ENCODE assay signal across 6 cellular contexts in genomic region chr17:41784207-41784744, GRCh38. TPM values are rescaled to one million over a fixed set of nuclear protein-coding genes. Genes with fewer than 3 reads are reported as not detected.
DNase-seq lines count a peak whose midpoint lies in the region; ATAC-seq and TF ChIP-seq lines count a peak whose summit lies in the region.

No MANE protein-coding gene starts in this region.

- peak overlapping the region; percentile 98 for H3K27ac Mint-ChIP-seq in type B pancreatic cell

- 57% methylated on average over 6 of the region's 6 CpGs for WGBS in SK-N-SH (ENCODE audit: low lambda C conversion rate)
- 22 to 89% methylated on average over 2 to 3 of the region's 6 CpGs for WGBS in gastroesophageal sphincter (ENCODE audit: low coverage in 1 of 2), 2 donors

- no peaks in the 10 kb centered on the region for H4K20me1 ChIP-seq in SK-N-SH (ENCODE audit: insufficient read depth)

- TF ChIP-seq RAD21 in SK-N-SH (IDR thresholded peaks at IDR 0.05; ENCODE audit: low read length) = no peak

- H3K9me3 Mint-ChIP-seq in type B pancreatic cell = no peaks in the 10 kb centered on the region

- DNase-seq in SK-N-SH (peak; percentile 50), type B pancreatic cell (ENCODE audit: extremely low spot score, unreplicated experiment) (no peak), medulla oblongata (ENCODE audit: extremely low spot score) (no peak)

- H3K36me3 ChIP-seq in SK-N-SH (replicated peaks in 1 of 2; ENCODE audit: control insufficient read depth in 1 of 2, insufficient read depth in 2 of 2, low read length in 1 of 2) (no peaks in the 10 kb centered on the region), gastroesophageal sphincter (no peaks in the 10 kb centered on the region)

- H2AFZ ChIP-seq in SK-N-SH (ENCODE audit: low read depth) = no peak overlapping the region

- no peaks in the 10 kb centered on the region for H3K9me2 ChIP-seq in SK-N-SH

- H3K9me3 ChIP-seq in SK-N-SH = no peaks in the 10 kb centered on the region
- no peaks in the 10 kb centered on the region for H3K9me3 ChIP-seq in gastroesophageal sphincter

- no peak overlapping the region for H3K9ac ChIP-seq in SK-N-SH

- POLR2A ChIA-PET in SK-N-SH (lab: Yijun Ruan, JAX) = no interaction called here

- peaks cover 26% of the 10 kb centered on the region for H3K4me1 Mint-ChIP-seq in type B pancreatic cell (ENCODE audit: unreplicated experiment)

- H3K4me2 ChIP-seq in SK-N-SH = peak overlapping the region; percentile 88; the same call in 1 of the 2 replicates

- no peaks in the 10 kb centered on the region for H3K79me2 ChIP-seq in SK-N-SH (ENCODE audit: insufficient read depth)

- CTCF ChIA-PET in SK-N-SH (lab: Yijun Ruan, JAX) = interaction anchor here (4.4 kb wide), 1 partner anchor 17 kb away, joined by 45 read pairs; no protein-coding TSS in a partner anchor

- peak overlapping the region; percentile 96 for H3K4me3 Mint-ChIP-seq in type B pancreatic cell

- H3K4me1 ChIP-seq in SK-N-SH (ENCODE audit: control insufficient read depth in 1 of 2, insufficient read depth in 2 of 2, low read depth in 1 of 2, low read length in 1 of 2) = peaks cover 10 to 32% of the 10 kb centered on the region in 2 experiments; a peak in 2 of 4 replicates
- peaks cover 0 to 53% (median 30%) of the 10 kb centered on the region in 3 donors for H3K4me1 ChIP-seq in gastroesophageal sphincter

- no peak overlapping the region for H3K27ac ChIP-seq in SK-N-SH (ENCODE audit: low read depth in 2 of 2, low read length in 1 of 2)
- H3K27ac ChIP-seq in gastroesophageal sphincter = peak overlapping the region in 3 of 4 donors; percentile 43 to 82 (median 78)

- no peaks in the 10 kb centered on the region for H3K36me3 Mint-ChIP-seq in type B pancreatic cell

- no peak for TF ChIP-seq EP300 in SK-N-SH (IDR thresholded peaks at IDR 0.05; ENCODE audit: borderline replicate concordance in 1 of 2, low read depth in 1 of 2, low read length in 1 of 2)
- no peak for TF ChIP-seq EP300 in gastroesophageal sphincter (IDR thresholded peaks at IDR 0.05)

- peaks cover 4% of the 10 kb centered on the region for H3F3A ChIP-seq in SK-N-SH (replicated peaks; ENCODE audit: insufficient read depth)

- no peaks in the 10 kb centered on the region for H3K27me3 Mint-ChIP-seq in type B pancreatic cell

- no peak for ATAC-seq in SK-N-SH treated with all-trans-retinoic acid at 6 μM for 48 hours
- ATAC-seq in gastroesophageal sphincter = no peak
- no peak for ATAC-seq in HG03457 (IDR thresholded peaks at IDR 0.05; ENCODE audit: unreplicated experiment)

- no peak for TF ChIP-seq POLR2A in gastroesophageal sphincter (IDR thresholded peaks at IDR 0.05)

- no peak for TF ChIP-seq CTCF in SK-N-SH (IDR thresholded peaks at IDR 0.05)
- no peak for TF ChIP-seq CTCF in gastroesophageal sphincter (IDR thresholded peaks at IDR 0.05)
- no peak for TF ChIP-seq CTCF in type B pancreatic cell (conservative IDR thresholded peaks at IDR 0.05)

- H3K27me3 ChIP-seq in SK-N-SH (ENCODE audit: insufficient read depth) (no peaks in the 10 kb centered on the region), gastroesophageal sphincter (peaks cover 57% of the 10 kb centered on the region)

- no peak overlapping the region; a peak in 1 of 4 replicates for H3K4me3 ChIP-seq in SK-N-SH (ENCODE audit: low read depth in 2 of 2, low read length in 1 of 2)
- peak overlapping the region in 1 of 2 donors; percentile 71 for H3K4me3 ChIP-seq in gastroesophageal sphincter

TF ChIP-seq in SK-N-SH, 30 proteins besides CTCF, POLR2A, EP300 and RAD21:
- TF ChIP-seq GATA2 (CRISPR knock-in tag; IDR thresholded peaks at IDR 0.05) = peak; percentile 62
- no peak for TF ChIP-seq ZBTB33 (IDR thresholded peaks at IDR 0.05; ENCODE audit: borderline replicate concordance, low read depth)
- 0 out of 2 replicates have a peak, but pooled peaks have one; percentile 28 for TF ChIP-seq RCOR1 (IDR thresholded peaks at IDR 0.05; ENCODE audit: low read length)
- peak; percentile 29 for TF ChIP-seq CHD2 (IDR thresholded peaks at IDR 0.05; ENCODE audit: low read length, partially characterized antibody)

TF ChIP-seq in SK-N-SH treated with all-trans-retinoic acid at 6 μM for 48 hours, 23 proteins besides CTCF, POLR2A, EP300 and RAD21 (continues in another document):
- no peak for TF ChIP-seq ARNTL (CRISPR knock-in tag; IDR thresholded peaks at IDR 0.05; ENCODE audit: borderline replicate concordance, low read depth)
- TF ChIP-seq ZFP3 (CRISPR knock-in tag; IDR thresholded peaks at IDR 0.05) = no peak
- no peak for TF ChIP-seq ZFP30 (CRISPR knock-in tag; IDR thresholded peaks at IDR 0.05)
- TF ChIP-seq ZC3H10 (CRISPR knock-in tag; IDR thresholded peaks at IDR 0.05) = no peak
- TF ChIP-seq RARB (CRISPR knock-in tag; IDR thresholded peaks at IDR 0.05) = no peak
- no peak for TF ChIP-seq TSHZ2 (CRISPR knock-in tag; IDR thresholded peaks at IDR 0.05)
- TF ChIP-seq SNAI2 (CRISPR knock-in tag; IDR thresholded peaks at IDR 0.05) = no peak
- TF ChIP-seq CSDC2 (CRISPR knock-in tag; IDR thresholded peaks at IDR 0.05) = no peak
- TF ChIP-seq PATZ1 (CRISPR knock-in tag; IDR thresholded peaks at IDR 0.05; ENCODE audit: borderline replicate concordance) = no peak
- TF ChIP-seq TOX (CRISPR knock-in tag; IDR thresholded peaks at IDR 0.05; ENCODE audit: borderline replicate concordance) = no peak
- no peak for TF ChIP-seq ESRRG (CRISPR knock-in tag; IDR thresholded peaks at IDR 0.05)
- TF ChIP-seq ZNF8 (CRISPR knock-in tag; IDR thresholded peaks at IDR 0.05) = no peak
- no peak for TF ChIP-seq ZNF70 (CRISPR knock-in tag; IDR thresholded peaks at IDR 0.05)
- TF ChIP-seq ZNF565 (CRISPR knock-in tag; conservative IDR thresholded peaks at IDR 0.05; ENCODE audit: low read depth) = no peak

RNA-seq across cellular contexts. Expression of gene JUP, which starts 2.2 kb away (rescaled TPM):
- 9.3 and 13.0 TPM in 2 replicates for polyA plus RNA-seq in SK-N-SH (2012; rRNA removed)
- polyA plus RNA-seq in SK-N-SH (2012; cell fraction: cytosol; rRNA removed) = 4.0 and 8.5 TPM in 2 replicates
- polyA plus RNA-seq in SK-N-SH (2012; cell fraction: nucleus; rRNA removed) = 12.3 and 16.4 TPM in 2 replicates
- total RNA-seq in gastroesophageal sphincter (10 to 100 TPM; 30.8 to 60.9 (median 41.7) TPM), type B pancreatic cell (ENCODE audit: low replicate concordance) (169 and 505 TPM in 2 replicates)

RNA-seq across cellular contexts. Expression of gene P3H4, which starts 27.5 kb away (rescaled TPM):
- 55.5 and 88.3 TPM in 2 replicates for polyA plus RNA-seq in SK-N-SH (2012; rRNA removed)
- 48.3 and 54.1 TPM in 2 replicates for polyA plus RNA-seq in SK-N-SH (2012; cell fraction: cytosol; rRNA removed)
- 32.4 and 41.1 TPM in 2 replicates for polyA plus RNA-seq in SK-N-SH (2012; cell fraction: nucleus; rRNA removed)
- total RNA-seq in gastroesophageal sphincter (10 to 100 TPM in 3 of 4 donors, 1 to 10 TPM in 1; 8.3 to 20.9 (median 19.1) TPM), type B pancreatic cell (ENCODE audit: low replicate concordance) (24.7 and 50.5 TPM in 2 replicates)

RNA-seq across cellular contexts. Expression of gene FKBP10, which starts 28.5 kb away (rescaled TPM):
- 360 and 377 TPM in 2 replicates for polyA plus RNA-seq in SK-N-SH (2012; rRNA removed)
- 109 and 170 TPM in 2 replicates for polyA plus RNA-seq in SK-N-SH (2012; cell fraction: cytosol; rRNA removed)
- polyA plus RNA-seq in SK-N-SH (2012; cell fraction: nucleus; rRNA removed) = 1,131 and 1,228 TPM in 2 replicates
- total RNA-seq in gastroesophageal sphincter (10 to 100 TPM; 33.7 to 43.2 (median 38.2) TPM), type B pancreatic cell (ENCODE audit: low replicate concordance) (54.3 and 249 TPM in 2 replicates)

RNA-seq across cellular contexts. Expression of gene HAP1, which starts 49.8 kb away (rescaled TPM):
- polyA plus RNA-seq in SK-N-SH (2012; rRNA removed) = 0.16 and 0.18 TPM in 2 replicates
- polyA plus RNA-seq in SK-N-SH (2012; cell fraction: cytosol; rRNA removed) = 0.04 and 0.05 TPM in 2 replicates
- 1.3 and 1.5 TPM in 2 replicates for polyA plus RNA-seq in SK-N-SH (2012; cell fraction: nucleus; rRNA removed)
- total RNA-seq in gastroesophageal sphincter (under 1 TPM in 1 of 4 donors, not detected in 3; 0.54 TPM), type B pancreatic cell (ENCODE audit: low replicate concordance) (4.3 and 11.6 TPM in 2 replicates)

RNA-seq across cellular contexts. Expression of gene NT5C3B, which starts 51.8 kb away (rescaled TPM):
- polyA plus RNA-seq in SK-N-SH (2012; rRNA removed) = 87.4 and 98.0 TPM in 2 replicates
- 105 and 106 TPM in 2 replicates for polyA plus RNA-seq in SK-N-SH (2012; cell fraction: cytosol; rRNA removed)
- 85.1 and 94.9 TPM in 2 replicates for polyA plus RNA-seq in SK-N-SH (2012; cell fraction: nucleus; rRNA removed)
- total RNA-seq in gastroesophageal sphincter (10 to 100 TPM; 64.8 to 83.7 (median 71.5) TPM), type B pancreatic cell (ENCODE audit: low replicate concordance) (46.0 and 74.8 TPM in 2 replicates)

Comparison
In these comparisons a context has a peak if more than half of its experiments do, and no peak if none do; other contexts are left out.
1. H3K27ac ChIP-seq: peak in gastroesophageal sphincter (3 of 4); none in SK-N-SH (0 of 2).